Comparison of ENCODE assay signal across 18 cellular contexts in genomic region chrX:71669492-71669891, GRCh38. TPM values are rescaled to one million over a fixed set of nuclear protein-coding genes. Genes with fewer than 3 reads are reported as not detected.
A peak's percentile ranks its signal among the peaks of the same experiment; 100 is the strongest.
DNase-seq lines count a peak whose midpoint lies in the region; ATAC-seq lines count a peak whose summit lies in the region.
"Had no signal": no experiment of that assay in that cellular context is flagged by ENCODE, and none has a peak within 500 bp of the region (broad histone marks: within the 10 kb centered on the region; RNA-seq: fewer than 3 reads in every experiment).

No MANE protein-coding gene starts in this region.

- H3K36me3 ChIP-seq in H7 (replicated peaks; ENCODE audit: control insufficient read depth, insufficient read depth, low read length): no peaks in the 10 kb centered on the region
- H3K36me3 ChIP-seq: BE2C had no signal

- DNase-seq in activated CD8-positive, alpha-beta memory T cell treated with anti-CD3 and anti-CD28 coated beads for 24 hours: peak; percentile 50
- no peak for DNase-seq in activated CD8-positive, alpha-beta memory T cell treated with anti-CD3 and anti-CD28 coated beads, Interleukin-2, amount 50 U/mL, for 4 hours
- DNase-seq in H7: peak; percentile 32
- peak; percentile 4 for DNase-seq in mucosa of gallbladder (ENCODE audit: low spot score)
- no peak for DNase-seq in SK-N-DZ (ENCODE audit: low spot score)
- no peak for DNase-seq in NOMO-1 treated with DMSO at 0.1 percent for 48 hours (lab: John Stamatoyannopoulos, UW; ENCODE audit: unreplicated experiment)
- DNase-seq: AML-193, COR-L47, GF-D8, GOT3, HCEC 1CT had no signal

- no peak overlapping the region for H3K4me3 ChIP-seq in H7 (ENCODE audit: insufficient read depth, low read depth, low read length)
- H3K4me3 ChIP-seq: A549 had no signal

- ATAC-seq in GM19328 (IDR thresholded peaks at IDR 0.05; ENCODE audit: unreplicated experiment): no peak

- no peaks in the 10 kb centered on the region for H3K27me3 ChIP-seq in H7 (ENCODE audit: control insufficient read depth, insufficient read depth, low read length)
- H3K27me3 ChIP-seq: BE2C had no signal

RNA-seq across cellular contexts. Expression of gene CXorf49, which starts 48.6 kb away (rescaled TPM):
- not detected in 2 replicates for total RNA-seq in H7 (2014; rRNA removed; shearing (Covaris generic))
- not detected for total RNA-seq in mucosa of gallbladder
- not detected in 2 replicates for polyA plus RNA-seq in SK-N-DZ (2014; cell fraction: cytosol; rRNA removed)
- polyA plus RNA-seq in SK-N-DZ (2014; cell fraction: nucleus; rRNA removed): not detected in 2 replicates
- total RNA-seq: CD4-positive, alpha-beta memory T cell; G401 had no signal
- polyA plus RNA-seq: A549; CD4-positive, alpha-beta memory T cell had no signal

RNA-seq across cellular contexts. Expression of gene CXCR3, which starts 51.2 kb away (rescaled TPM):
- total RNA-seq in H7 (2014; rRNA removed; shearing (Covaris generic)): not detected in 2 replicates
- 1.5 TPM for total RNA-seq in mucosa of gallbladder
- polyA plus RNA-seq in SK-N-DZ (2014; cell fraction: cytosol; rRNA removed): not detected in 2 replicates
- polyA plus RNA-seq in SK-N-DZ (2014; cell fraction: nucleus; rRNA removed): not detected in 2 replicates
- total RNA-seq: Calu3, Daoy, G401 had no signal
- polyA plus RNA-seq: A549 had no signal

Comparison
In these comparisons a context has a peak if more than half of its experiments do, and no peak if none do; other contexts are left out.
1. DNase-seq: peak in activated CD8-positive, alpha-beta memory T cell treated with anti-CD3 and anti-CD28 coated beads for 24 hours (single experiment), H7 (single experiment) and mucosa of gallbladder (single experiment); none in activated CD8-positive, alpha-beta memory T cell treated with anti-CD3 and anti-CD28 coated beads, Interleukin-2, amount 50 U/mL, for 4 hours (single experiment), SK-N-DZ (single experiment) and NOMO-1 treated with DMSO at 0.1 percent for 48 hours (single experiment).